13 cellular contexts compared by ENCODE assay signal in genomic region chr19:35027851-35028599, GRCh38. TPM values are rescaled to one million over a fixed set of nuclear protein-coding genes. Genes with fewer than 3 reads are reported as not detected.
DNase-seq lines count a peak whose midpoint lies in the region; ATAC-seq and TF ChIP-seq lines count a peak whose summit lies in the region.
"Had no signal": no experiment of that assay in that cellular context is flagged by ENCODE, and none has a peak within 500 bp of the region (broad histone marks: within the 10 kb centered on the region; RNA-seq: fewer than 3 reads in every experiment).

No MANE protein-coding gene starts in this region.

- no peak overlapping the region for H2AFZ ChIP-seq in neural progenitor cell (replicated peaks)

- H3K27me3 ChIP-seq in Caco-2 (replicated peaks; ENCODE audit: control insufficient read depth, insufficient read depth, low read length) (no peaks in the 10 kb centered on the region), brain microvascular endothelial cell (replicated peaks) (no peaks in the 10 kb centered on the region), neural progenitor cell (peaks cover 33% of the 10 kb centered on the region)
- H3K27me3 ChIP-seq: adrenal gland, suprapubic skin had no signal

- no peak overlapping the region for H3K27ac Mint-ChIP-seq in Caco-2 (ENCODE audit: unreplicated experiment)
- no peak overlapping the region for H3K27ac Mint-ChIP-seq in neural progenitor cell

- H3K9me3 Mint-ChIP-seq in Caco-2 (ENCODE audit: unreplicated experiment) (no peaks in the 10 kb centered on the region), neural progenitor cell (no peaks in the 10 kb centered on the region)

- no peak overlapping the region for H3K4me2 ChIP-seq in neural progenitor cell
- H3K4me2 ChIP-seq: smooth muscle cell had no signal

- peaks cover 3% of the 10 kb centered on the region for H3K36me3 ChIP-seq in Caco-2 (ENCODE audit: control insufficient read depth, insufficient read depth, low read length)
- peaks cover 47% of the 10 kb centered on the region for H3K36me3 ChIP-seq in brain microvascular endothelial cell (replicated peaks)
- no peaks in the 10 kb centered on the region for H3K36me3 ChIP-seq in neural progenitor cell

- H3K9me3 ChIP-seq in Caco-2 (no peaks in the 10 kb centered on the region), neural progenitor cell (ENCODE audit: low read depth) (no peaks in the 10 kb centered on the region)
- H3K9me3 ChIP-seq: adrenal gland, suprapubic skin had no signal

- in situ Hi-C loops in brain microvascular endothelial cell (cut with HindIII; ENCODE audit: low pct_ligation_motif_present, low sequenced_read_pairs), result no loop called here

- H3F3A ChIP-seq in neural progenitor cell (ENCODE audit: low read depth), result peaks cover 40% of the 10 kb centered on the region

- H3K27ac ChIP-seq in brain microvascular endothelial cell, result no peak overlapping the region
- H3K27ac ChIP-seq in neural progenitor cell, result no peak overlapping the region
- H3K27ac ChIP-seq: adrenal gland, suprapubic skin had no signal

- H3K4me3 ChIP-seq in Caco-2 (ENCODE audit: low read depth, low read length), result no peak overlapping the region
- no peak overlapping the region for H3K4me3 ChIP-seq in brain microvascular endothelial cell (ENCODE audit: low read depth, low read length)
- no peak overlapping the region for H3K4me3 ChIP-seq in neural progenitor cell
- H3K4me3 ChIP-seq: adrenal gland, smooth muscle cell, suprapubic skin had no signal

- no TSS peak for BruUV-seq in Caco-2 (replicated peaks; lab: Mats Ljungman, UMichigan)

- no peak for ATAC-seq in HG02852 (IDR thresholded peaks at IDR 0.05; ENCODE audit: unreplicated experiment)
- ATAC-seq: activated CD4-positive, CD25-positive, alpha-beta regulatory T cell treated with anti-CD3 and anti-CD28 coated beads, Interleukin-2, amount 50 U/mL, for 24 hours had no signal

- no peaks in the 10 kb centered on the region for H4K20me1 ChIP-seq in neural progenitor cell (ENCODE audit: low read depth)

- intact Hi-C loops in Caco-2 (cut with micrococcal nuclease; ENCODE audit: unreplicated experiment), result loop anchor here (2.0 kb wide), 1 partner anchor 21 kb away; no protein-coding TSS in a partner anchor

- H3K4me1 ChIP-seq in Caco-2 (peaks cover 10% of the 10 kb centered on the region; the same call in 1 of the 2 replicates), neural progenitor cell (peaks cover 4% of the 10 kb centered on the region)

- H3K27me3 Mint-ChIP-seq in Caco-2 (ENCODE audit: insufficient read depth, unreplicated experiment) (peaks cover 6% of the 10 kb centered on the region), neural progenitor cell (ENCODE audit: insufficient read depth, low read depth) (peaks cover 27% of the 10 kb centered on the region)

- no peaks in the 10 kb centered on the region for H3K79me2 ChIP-seq in neural progenitor cell (ENCODE audit: low read depth)

- no peak overlapping the region for H3K9ac ChIP-seq in neural progenitor cell

- peaks cover 65% of the 10 kb centered on the region for H3K36me3 Mint-ChIP-seq in Caco-2 (ENCODE audit: insufficient read depth, unreplicated experiment)
- H3K36me3 Mint-ChIP-seq in neural progenitor cell, result peaks cover 12% of the 10 kb centered on the region

- DNase-seq in Caco-2 (peak in 1 of 2 experiments; percentile 31), HT1080 (ENCODE audit: low read depth) (peak; percentile 56), brain microvascular endothelial cell (peak; percentile 29), neural progenitor cell (ENCODE audit: low spot score) (no peak), D341Med (ENCODE audit: low spot score) (no peak), T-helper 9 cell (no peak)
- DNase-seq: activated T-cell treated with anti-CD3 and anti-CD28 coated beads for 4 hours had no signal

- H3K4me1 Mint-ChIP-seq in Caco-2 (ENCODE audit: low read depth, unreplicated experiment) (peaks cover 8% of the 10 kb centered on the region), neural progenitor cell (peaks cover 6% of the 10 kb centered on the region)

- POLR2A ChIA-PET in Caco-2 (lab: Charles Lee), result no interaction called here

- CTCF ChIA-PET in Caco-2 (lab: Charles Lee), result no interaction called here

- H3K4me3 Mint-ChIP-seq in Caco-2 (ENCODE audit: unreplicated experiment) (peak overlapping the region; percentile 42), neural progenitor cell (peak overlapping the region; percentile 13)

- TF ChIP-seq CTCF in Caco-2 (IDR thresholded peaks at IDR 0.05; ENCODE audit: insufficient read depth in 1 of 2, low read depth in 1 of 2, low read length in 1 of 2, severe bottlenecking in 1 of 2, unreplicated experiment in 1 of 2) (no peak), brain microvascular endothelial cell (IDR thresholded peaks at IDR 0.05; ENCODE audit: low read depth, low read length, missing control alignments) (no peak), neural progenitor cell (IDR thresholded peaks at IDR 0.05) (no peak)

RNA-seq across cellular contexts. Expression of gene SCN1B, which starts 2.2 kb away (rescaled TPM):
- total RNA-seq in Caco-2 (2022), result 1.7 and 1.9 TPM in 2 replicates
- total RNA-seq in HT1080 (2014; rRNA removed; shearing (Covaris generic)), result 9.3 and 13.5 TPM in 2 replicates
- 9.8 and 11.4 TPM in 2 replicates for polyA plus RNA-seq in HT1080 (2015; cell fraction: cytosol; rRNA removed)
- 6.9 and 9.7 TPM in 2 replicates for polyA plus RNA-seq in HT1080 (2015; cell fraction: nucleus; rRNA removed)
- 2.2 and 3.9 TPM in 2 replicates for total RNA-seq in neural progenitor cell (ENCODE audit: low replicate concordance)

RNA-seq across cellular contexts. Expression of gene HPN, which starts 13.5 kb away (rescaled TPM):
- total RNA-seq in Caco-2 (2022) (20.8 and 21.1 TPM in 2 replicates), neural progenitor cell (ENCODE audit: low replicate concordance) (0.30 and 2.2 TPM in 2 replicates)
- total RNA-seq in HT1080 (2014; rRNA removed; shearing (Covaris generic)), result not detected in 2 replicates
- not detected in 2 replicates for polyA plus RNA-seq in HT1080 (2015; cell fraction: cytosol; rRNA removed)
- polyA plus RNA-seq in HT1080 (2015; cell fraction: nucleus; rRNA removed), result not detected in 2 replicates
- total RNA-seq: glomerular endothelial cell had no signal

RNA-seq across cellular contexts. Expression of gene GRAMD1A, which starts 27.9 kb away (rescaled TPM):
- total RNA-seq in Caco-2 (2022) (110 and 132 TPM in 2 replicates), neural progenitor cell (ENCODE audit: low replicate concordance) (27.2 and 51.0 TPM in 2 replicates)
- total RNA-seq in HT1080 (2014; rRNA removed; shearing (Covaris generic)), result 35.1 and 63.9 TPM in 2 replicates
- polyA plus RNA-seq in HT1080 (2015; cell fraction: cytosol; rRNA removed), result 63.8 and 64.4 TPM in 2 replicates
- polyA plus RNA-seq in HT1080 (2015; cell fraction: nucleus; rRNA removed), result 85.1 and 95.0 TPM in 2 replicates

Comparison
In these comparisons a context has a peak if more than half of its experiments do, and no peak if none do; other contexts are left out.
1. DNase-seq: peak in HT1080 (single experiment) and brain microvascular endothelial cell (single experiment); none in neural progenitor cell (single experiment), D341Med (single experiment) and T-helper 9 cell (single experiment).